In the genomic region with DNA sequence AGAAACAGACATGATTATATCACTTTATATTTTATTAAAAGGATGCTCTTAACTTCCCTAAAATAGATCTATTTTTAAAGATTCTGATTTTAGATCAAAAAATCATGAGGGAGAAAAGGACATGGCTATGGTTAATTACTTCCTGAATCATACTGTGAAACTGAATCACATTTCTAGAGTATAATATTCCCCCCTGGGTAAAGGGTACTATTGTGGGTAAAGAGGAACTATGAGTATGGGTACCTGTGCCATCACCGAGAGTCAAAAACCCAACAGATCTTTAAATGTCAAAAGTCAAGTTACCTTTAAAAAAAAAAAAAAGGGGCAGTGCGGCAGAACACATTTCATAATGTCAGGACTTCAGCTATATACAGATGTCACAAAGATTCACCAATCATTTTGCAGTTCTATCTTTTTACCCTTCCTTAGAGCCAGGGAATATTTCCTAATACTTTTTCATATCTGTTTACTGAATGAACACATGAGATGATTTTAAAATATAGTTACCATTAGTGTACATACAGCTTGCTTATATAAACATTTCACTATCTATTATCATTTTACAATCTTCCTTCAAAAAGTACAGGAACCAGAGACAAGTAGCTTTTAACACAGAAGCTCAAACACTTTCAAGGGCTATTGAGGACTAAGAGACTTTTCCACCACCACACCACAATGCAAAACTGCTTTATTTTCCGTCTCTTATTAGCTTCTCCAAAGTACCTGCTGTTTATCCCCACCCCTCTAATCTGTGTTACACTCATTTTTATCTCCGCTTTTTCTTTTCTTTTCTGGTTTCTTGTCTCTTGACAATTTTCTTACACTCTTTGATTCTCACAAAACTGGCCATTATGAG, we compare ENCODE assay signal across 1 cellular context.
TF ChIP-seq lines count a peak whose summit lies in the region.

No MANE protein-coding gene starts in this region.

TF ChIP-seq in K562, 482 proteins besides CTCF, POLR2A, EP300 and RAD21:
- TF ChIP-seq SMARCE1 (IDR thresholded peaks at IDR 0.05) (no peak), MTF1 (CRISPR knock-in tag; IDR thresholded peaks at IDR 0.05; ENCODE audit: borderline replicate concordance) (no peak), ZNF764 (CRISPR knock-in tag; IDR thresholded peaks at IDR 0.05; ENCODE audit: low read depth) (no peak), MEF2D (tag; conservative IDR thresholded peaks at IDR 0.05; ENCODE audit: low read depth) (no peak), FOXA1 (IDR thresholded peaks at IDR 0.05; ENCODE audit: borderline replicate concordance) (no peak)
